ENCODE assay signal across 14 cellular contexts in genomic region chr3:114323546-114324254, GRCh38. TPM values are rescaled to one million over a fixed set of nuclear protein-coding genes. Genes with fewer than 3 reads are reported as not detected.
DNase-seq lines count a peak whose midpoint lies in the region; ATAC-seq and TF ChIP-seq lines count a peak whose summit lies in the region.
"Had no signal": no experiment of that assay in that cellular context is flagged by ENCODE, and none has a peak within 500 bp of the region (broad histone marks: within the 10 kb centered on the region; RNA-seq: fewer than 3 reads in every experiment).

No MANE protein-coding gene starts in this region.

- intact Hi-C loops in activated T-helper 1 cell treated with anti-CD3 and anti-CD28 coated beads, Interleukin-12 subunit alpha, Interleukin-12 subunit beta, Interleukin-2, Interleukin-4 antibody, amounts not matched to agents 30 ng/mL and 10 ng/mL and 1 ng/mL, durations not matched to agents 14 hours and 24 hours and 36 hours (cut with micrococcal nuclease) = no loop called here
- intact Hi-C loops in psoas muscle (cut with DNase I) (no loop called here), adrenal gland (cut with DNase I) (no loop called here), posterior cingulate gyrus (cut with DNase I) (no loop called here)

- no peak for DNase-seq in activated T-cell treated with anti-CD3 and anti-CD28 coated beads, Interleukin-2, amount 50 U/mL, for 72 hours
- no peak for DNase-seq in activated T-cell treated with anti-CD3 and anti-CD28 coated beads, Interleukin-2, amount 50 U/mL, for 1 hour
- no peak for DNase-seq in activated T-helper 1 cell treated with anti-CD3 and anti-CD28 coated beads, Interleukin-12 subunit alpha, Interleukin-12 subunit beta, Interleukin-2, Interleukin-4 antibody, amounts not matched to agents 30 ng/mL and 10 ng/mL and 1 ng/mL, durations not matched to agents 14 hours and 24 hours and 36 hours (ENCODE audit: low spot score)
- DNase-seq in psoas muscle (no peak), adrenal gland (no peak), posterior cingulate gyrus (no peak)
- DNase-seq: NCI-H2081 treated with DMSO at 0.1 percent for 48 hours had no signal

- peaks cover 2 to 7% of the 10 kb centered on the region in 2 donors for H3K36me3 Mint-ChIP-seq in activated T-cell treated with anti-CD3 and anti-CD28 coated beads, Interleukin-2, amount 50 U/mL, for 72 hours (ENCODE audit: insufficient read depth in 2 of 2)
- peaks cover 3% of the 10 kb centered on the region for H3K36me3 Mint-ChIP-seq in activated T-helper 1 cell treated with anti-CD3 and anti-CD28 coated beads, Interleukin-12 subunit alpha, Interleukin-12 subunit beta, Interleukin-2, Interleukin-4 antibody, amounts not matched to agents 30 ng/mL and 10 ng/mL and 1 ng/mL, durations not matched to agents 14 hours and 24 hours and 36 hours (ENCODE audit: low read depth)
- H3K36me3 Mint-ChIP-seq in stimulated activated memory B cell treated with anti-CD40 and anti-IgM and Interleukin-4, amounts not matched to agents 10 μg/mL and 1 μg/mL and 100 μg/mL, for 72 hours = peaks cover 21% of the 10 kb centered on the region
- H3K36me3 Mint-ChIP-seq: WTC11 had no signal

- TF ChIP-seq CTCF in psoas muscle (IDR thresholded peaks at IDR 0.05) = no peak
- TF ChIP-seq CTCF in adrenal gland (IDR thresholded peaks at IDR 0.05) = no peak

- 96 to 97% (median 97%) methylated on average over 3 of the region's 3 CpGs for WGBS in psoas muscle, 3 donors
- WGBS in adrenal gland, 4 donors = 91 to 98% (median 94%) methylated on average over 3 of the region's 3 CpGs

- no peaks in the 10 kb centered on the region for H3K27me3 Mint-ChIP-seq in activated T-cell treated with anti-CD3 and anti-CD28 coated beads, Interleukin-2, amount 50 U/mL, for 72 hours (ENCODE audit: low read depth)
- peaks cover 2% of the 10 kb centered on the region for H3K27me3 Mint-ChIP-seq in activated T-helper 1 cell treated with anti-CD3 and anti-CD28 coated beads, Interleukin-12 subunit alpha, Interleukin-12 subunit beta, Interleukin-2, Interleukin-4 antibody, amounts not matched to agents 30 ng/mL and 10 ng/mL and 1 ng/mL, durations not matched to agents 14 hours and 24 hours and 36 hours (ENCODE audit: insufficient read depth)
- H3K27me3 Mint-ChIP-seq in stimulated activated memory B cell treated with anti-CD40 and anti-IgM and Interleukin-4, amounts not matched to agents 10 μg/mL and 1 μg/mL and 100 μg/mL, for 72 hours = no peaks in the 10 kb centered on the region

- peak overlapping the region; percentile 88 for H3K27ac Mint-ChIP-seq in activated T-cell treated with anti-CD3 and anti-CD28 coated beads, Interleukin-2, amount 50 U/mL, for 72 hours
- H3K27ac Mint-ChIP-seq in activated T-helper 1 cell treated with anti-CD3 and anti-CD28 coated beads, Interleukin-12 subunit alpha, Interleukin-12 subunit beta, Interleukin-2, Interleukin-4 antibody, amounts not matched to agents 30 ng/mL and 10 ng/mL and 1 ng/mL, durations not matched to agents 14 hours and 24 hours and 36 hours = peak overlapping the region; percentile 82
- H3K27ac Mint-ChIP-seq in stimulated activated memory B cell treated with anti-CD40 and anti-IgM and Interleukin-4, amounts not matched to agents 10 μg/mL and 1 μg/mL and 100 μg/mL, for 72 hours = peak overlapping the region; percentile 100
- H3K27ac Mint-ChIP-seq: WTC11 had no signal

- peak; percentile 71 to 77 for ATAC-seq in activated T-cell treated with anti-CD3 and anti-CD28 coated beads, Interleukin-2, amount 50 U/mL, for 72 hours (replicated peaks in 1 of 2)
- ATAC-seq in HG02759 (IDR thresholded peaks at IDR 0.05; ENCODE audit: unreplicated experiment) (peak; percentile 63), psoas muscle (no peak)
- ATAC-seq in stimulated activated memory B cell treated with anti-CD40 and anti-IgM and Interleukin-4, amounts not matched to agents 10 μg/mL and 1 μg/mL and 100 μg/mL, for 72 hours = peak; percentile 75
- ATAC-seq: WTC11 had no signal

- H3K9me3 ChIP-seq in psoas muscle (no peaks in the 10 kb centered on the region), adrenal gland (replicated peaks in 1 of 3) (no peaks in the 10 kb centered on the region)

- H3K36me3 ChIP-seq in psoas muscle (ENCODE audit: insufficient read depth in 1 of 2, low read depth in 1 of 2) (peaks cover 0 to 3% of the 10 kb centered on the region in 2 donors), adrenal gland (replicated peaks in 1 of 2) (no peaks in the 10 kb centered on the region)

- peaks cover 0 to 3% of the 10 kb centered on the region in 2 donors for H3K9me3 Mint-ChIP-seq in activated T-cell treated with anti-CD3 and anti-CD28 coated beads, Interleukin-2, amount 50 U/mL, for 72 hours
- peaks cover 3% of the 10 kb centered on the region for H3K9me3 Mint-ChIP-seq in activated T-helper 1 cell treated with anti-CD3 and anti-CD28 coated beads, Interleukin-12 subunit alpha, Interleukin-12 subunit beta, Interleukin-2, Interleukin-4 antibody, amounts not matched to agents 30 ng/mL and 10 ng/mL and 1 ng/mL, durations not matched to agents 14 hours and 24 hours and 36 hours
- H3K9me3 Mint-ChIP-seq in stimulated activated memory B cell treated with anti-CD40 and anti-IgM and Interleukin-4, amounts not matched to agents 10 μg/mL and 1 μg/mL and 100 μg/mL, for 72 hours = no peaks in the 10 kb centered on the region
- H3K9me3 Mint-ChIP-seq: WTC11 had no signal

- H3K4me1 Mint-ChIP-seq in activated T-cell treated with anti-CD3 and anti-CD28 coated beads, Interleukin-2, amount 50 U/mL, for 72 hours (ENCODE audit: low read depth) = peaks cover 91% of the 10 kb centered on the region
- H3K4me1 Mint-ChIP-seq in activated T-helper 1 cell treated with anti-CD3 and anti-CD28 coated beads, Interleukin-12 subunit alpha, Interleukin-12 subunit beta, Interleukin-2, Interleukin-4 antibody, amounts not matched to agents 30 ng/mL and 10 ng/mL and 1 ng/mL, durations not matched to agents 14 hours and 24 hours and 36 hours (ENCODE audit: low read depth) = peaks cover 57% of the 10 kb centered on the region
- H3K4me1 Mint-ChIP-seq in stimulated activated memory B cell treated with anti-CD40 and anti-IgM and Interleukin-4, amounts not matched to agents 10 μg/mL and 1 μg/mL and 100 μg/mL, for 72 hours = peaks cover 83% of the 10 kb centered on the region

- H3K4me3 Mint-ChIP-seq in activated T-cell treated with anti-CD3 and anti-CD28 coated beads, Interleukin-2, amount 50 U/mL, for 72 hours = peak overlapping the region; percentile 41 to 64
- H3K4me3 Mint-ChIP-seq in activated T-helper 1 cell treated with anti-CD3 and anti-CD28 coated beads, Interleukin-12 subunit alpha, Interleukin-12 subunit beta, Interleukin-2, Interleukin-4 antibody, amounts not matched to agents 30 ng/mL and 10 ng/mL and 1 ng/mL, durations not matched to agents 14 hours and 24 hours and 36 hours = peak overlapping the region; percentile 6
- H3K4me3 Mint-ChIP-seq in stimulated activated memory B cell treated with anti-CD40 and anti-IgM and Interleukin-4, amounts not matched to agents 10 μg/mL and 1 μg/mL and 100 μg/mL, for 72 hours = peak overlapping the region; percentile 11
- H3K4me3 Mint-ChIP-seq: WTC11 had no signal

- H3K27ac ChIP-seq in psoas muscle = no peak overlapping the region
- H3K27ac ChIP-seq in adrenal gland = no peak overlapping the region
- H3K27ac ChIP-seq: coronary artery, SK-N-MC had no signal

- peaks cover 8% of the 10 kb centered on the region for H3K4me1 ChIP-seq in psoas muscle
- H3K4me1 ChIP-seq in adrenal gland (replicated peaks in 1 of 2) = peaks cover 0 to 4% of the 10 kb centered on the region in 2 donors

- H3K27me3 ChIP-seq in psoas muscle (ENCODE audit: insufficient read depth in 3 of 3, low read length in 2 of 3) (no peaks in the 10 kb centered on the region), adrenal gland (no peaks in the 10 kb centered on the region)

- no peak overlapping the region for H3K4me3 ChIP-seq in psoas muscle
- H3K4me3 ChIP-seq in adrenal gland = no peak overlapping the region
- H3K4me3 ChIP-seq: coronary artery, SK-N-MC had no signal

- no peak for TF ChIP-seq POLR2A in adrenal gland (IDR thresholded peaks at IDR 0.05)

RNA-seq across cellular contexts. Expression of gene TIGIT, which starts 29.9 kb away (rescaled TPM):
- total RNA-seq in activated T-cell treated with anti-CD3 and anti-CD28 coated beads, Interleukin-2, amount 50 U/mL, for 72 hours = 10 to 100 TPM; 77.2 to 80.2 TPM
- 5.6 and 5.8 TPM in 2 replicates for total RNA-seq in activated T-helper 1 cell treated with anti-CD3 and anti-CD28 coated beads, Interleukin-12 subunit alpha, Interleukin-12 subunit beta, Interleukin-2, Interleukin-4 antibody, amounts not matched to agents 30 ng/mL and 10 ng/mL and 1 ng/mL, durations not matched to agents 14 hours and 24 hours and 36 hours
- total RNA-seq in psoas muscle (under 1 TPM in 3 of 4 donors, not detected in 1; 0.07 to 0.46 (median 0.13) TPM), adrenal gland (under 1 TPM in 5 of 8 donors, not detected in 3; 0.14 to 0.61 (median 0.26) TPM)
- polyA plus RNA-seq in psoas muscle (under 1 TPM in 2 of 3 donors, not detected in 1; 0.03 to 0.06 TPM), adrenal gland (under 1 TPM; 0.05 to 0.24 (median 0.13) TPM)
- total RNA-seq: lung microvascular endothelial cell had no signal
- polyA plus RNA-seq: AG04450 had no signal

Comparison
In these comparisons a context has a peak if more than half of its experiments do, and no peak if none do; other contexts are left out.
1. ATAC-seq: peak in activated T-cell treated with anti-CD3 and anti-CD28 coated beads, Interleukin-2, amount 50 U/mL, for 72 hours (2 of 2), HG02759 (single experiment) and stimulated activated memory B cell treated with anti-CD40 and anti-IgM and Interleukin-4, amounts not matched to agents 10 μg/mL and 1 μg/mL and 100 μg/mL, for 72 hours (single experiment); none in psoas muscle (0 of 4).
2. RNA of gene TIGIT, which starts 29.9 kb away (total RNA-seq): 77.2 to 80.2 TPM in activated T-cell treated with anti-CD3 and anti-CD28 coated beads, Interleukin-2, amount 50 U/mL, for 72 hours; 5.6 to 5.8 TPM in activated T-helper 1 cell treated with anti-CD3 and anti-CD28 coated beads, Interleukin-12 subunit alpha, Interleukin-12 subunit beta, Interleukin-2, Interleukin-4 antibody, amounts not matched to agents 30 ng/mL and 10 ng/mL and 1 ng/mL, durations not matched to agents 14 hours and 24 hours and 36 hours, 0.14 to 0.61 TPM in adrenal gland and 0.07 to 0.46 TPM in psoas muscle; every median in the first group is over 10 times any median in the second.
3. Peak in every context shown above with its lines, with median percentiles within 50 percentile points of each other: H3K27ac Mint-ChIP-seq and H3K4me3 Mint-ChIP-seq.